In genomic region chr3:45785626-45786150, GRCh38 we compare ENCODE assay signal across 19 cellular contexts. TPM values are rescaled to one million over a fixed set of nuclear protein-coding genes. Genes with fewer than 3 reads are reported as not detected.
A peak's percentile ranks its signal among the peaks of the same experiment; 100 is the strongest.
DNase-seq lines count a peak whose midpoint lies in the region; ATAC-seq and TF ChIP-seq lines count a peak whose summit lies in the region.
"Had no signal": no experiment of that assay in that cellular context is flagged by ENCODE, and none has a peak within 500 bp of the region (broad histone marks: within the 10 kb centered on the region; RNA-seq: fewer than 3 reads in every experiment).

No MANE protein-coding gene starts in this region.

- H3K36me3 Mint-ChIP-seq in activated CD8-positive, alpha-beta memory T cell treated with anti-CD3 and anti-CD28 coated beads, Interleukin-2, amount 10 ng/mL, durations not matched to agents 7 days and 5 days = no peaks in the 10 kb centered on the region
- H3K36me3 Mint-ChIP-seq in endodermal cell (ENCODE audit: low read depth) = peaks cover 5% of the 10 kb centered on the region

- no peak overlapping the region for H3K4me2 ChIP-seq in DND-41 (ENCODE audit: insufficient read depth, low read length)
- H3K4me2 ChIP-seq: A549 had no signal

- H3K27ac ChIP-seq in DND-41 (ENCODE audit: low read length) (no peak overlapping the region), endodermal cell (ENCODE audit: low read depth, low read length) (no peak overlapping the region), sigmoid colon (no peak overlapping the region)
- H3K27ac ChIP-seq: A549, C4-2B had no signal

- H3K4me1 Mint-ChIP-seq in activated CD8-positive, alpha-beta memory T cell treated with anti-CD3 and anti-CD28 coated beads, Interleukin-2, amount 10 ng/mL, durations not matched to agents 7 days and 5 days = no peaks in the 10 kb centered on the region
- H3K4me1 Mint-ChIP-seq in endodermal cell = no peaks in the 10 kb centered on the region
- H3K4me1 Mint-ChIP-seq: CD4-positive, alpha-beta memory T cell had no signal

- H3K36me3 ChIP-seq in DND-41 (ENCODE audit: insufficient read depth, low read length) = no peaks in the 10 kb centered on the region
- no peaks in the 10 kb centered on the region for H3K36me3 ChIP-seq in endodermal cell (ENCODE audit: control insufficient read depth, insufficient read depth, low read length)
- no peaks in the 10 kb centered on the region for H3K36me3 ChIP-seq in sigmoid colon
- H3K36me3 ChIP-seq: BE2C had no signal

- CTCF ChIA-PET in activated CD8-positive, alpha-beta memory T cell treated with anti-CD3 and anti-CD28 coated beads, Interleukin-2, amount 10 ng/mL, durations not matched to agents 7 days and 5 days (lab: Charles Lee) = no interaction called here

- TF ChIP-seq EP300 in sigmoid colon (IDR thresholded peaks at IDR 0.05) = no peak

- ATAC-seq in DND-41 (ENCODE audit: insufficient read depth, low read depth) (peak; percentile 40; the same call in 1 of the 3 replicates), GM18909 (IDR thresholded peaks at IDR 0.05; ENCODE audit: poor library complexity, unreplicated experiment) (no peak), HG03196 (IDR thresholded peaks at IDR 0.05; ENCODE audit: unreplicated experiment) (no peak)
- ATAC-seq in activated CD8-positive, alpha-beta memory T cell treated with anti-CD3 and anti-CD28 coated beads, Interleukin-2, amount 10 ng/mL, durations not matched to agents 7 days and 5 days = no peak
- ATAC-seq: A549 had no signal

- DNase-seq in DND-41 (peak; percentile 4), endodermal cell (peak; percentile 17), sigmoid colon (peak; percentile 40), DMS114 treated with DMSO at 0.1 percent for 48 hours (lab: John Stamatoyannopoulos, UW; ENCODE audit: unreplicated experiment) (no peak), HK-2 (ENCODE audit: unreplicated experiment) (no peak)
- DNase-seq in activated CD8-positive, alpha-beta memory T cell treated with anti-CD3 and anti-CD28 coated beads, Interleukin-2, amount 10 ng/mL, durations not matched to agents 7 days and 5 days = peak; percentile 28
- DNase-seq: BE2C; CD4-positive, alpha-beta memory T cell; DMS153; GF-D8; HCEC 1CT; HFFc6 had no signal

- H3K27me3 Mint-ChIP-seq in activated CD8-positive, alpha-beta memory T cell treated with anti-CD3 and anti-CD28 coated beads, Interleukin-2, amount 10 ng/mL, durations not matched to agents 7 days and 5 days = peaks cover 29% of the 10 kb centered on the region
- peaks cover 14% of the 10 kb centered on the region for H3K27me3 Mint-ChIP-seq in endodermal cell (ENCODE audit: insufficient read depth)

- no peak overlapping the region for H3K27ac Mint-ChIP-seq in activated CD8-positive, alpha-beta memory T cell treated with anti-CD3 and anti-CD28 coated beads, Interleukin-2, amount 10 ng/mL, durations not matched to agents 7 days and 5 days
- H3K27ac Mint-ChIP-seq in endodermal cell = no peak overlapping the region
- H3K27ac Mint-ChIP-seq: HFFc6 had no signal

- TF ChIP-seq POLR2A in sigmoid colon (IDR thresholded peaks at IDR 0.05) = no peak

- H3K9me3 Mint-ChIP-seq in activated CD8-positive, alpha-beta memory T cell treated with anti-CD3 and anti-CD28 coated beads, Interleukin-2, amount 10 ng/mL, durations not matched to agents 7 days and 5 days (ENCODE audit: low read depth) = peaks cover 3% of the 10 kb centered on the region
- H3K9me3 Mint-ChIP-seq in endodermal cell = peaks cover 22% of the 10 kb centered on the region

- intact Hi-C loops in sigmoid colon (cut with DNase I) = no loop called here

- H3K4me3 ChIP-seq in DND-41 (ENCODE audit: low read depth in 1 of 2, low read length in 2 of 2) = no peak overlapping the region
- H3K4me3 ChIP-seq in endodermal cell (ENCODE audit: low read length) = no peak overlapping the region
- H3K4me3 ChIP-seq in sigmoid colon = no peak overlapping the region
- H3K4me3 ChIP-seq: A549 had no signal

- H4K20me1 ChIP-seq in DND-41 (ENCODE audit: insufficient read depth, low read length) = no peaks in the 10 kb centered on the region

- WGBS in endodermal cell (ENCODE audit: insufficient coverage in 1 of 2, insufficient read length in 1 of 2), 2 experiments = 86 to 89% methylated on average over 3 of the region's 3 CpGs
- 88 to 97% methylated on average over 3 of the region's 3 CpGs for WGBS in sigmoid colon, 2 donors

- TF ChIP-seq CTCF in DND-41 (IDR thresholded peaks at IDR 0.05; ENCODE audit: borderline replicate concordance, extremely low read depth, low read length, poor library complexity, severe bottlenecking) (no peak), endodermal cell (conservative IDR thresholded peaks at IDR 0.05) (no peak), sigmoid colon (IDR thresholded peaks at IDR 0.05) (no peak)

- no peak overlapping the region for H3K9ac ChIP-seq in DND-41 (ENCODE audit: low read depth, low read length)
- no peak overlapping the region for H3K9ac ChIP-seq in endodermal cell (ENCODE audit: extremely low read depth, low read length, poor library complexity, severe bottlenecking)

- H2AFZ ChIP-seq in DND-41 (ENCODE audit: low read depth, low read length) = no peak overlapping the region

- H3K79me2 ChIP-seq in DND-41 (ENCODE audit: insufficient read depth, low read length) = no peaks in the 10 kb centered on the region

- peaks cover 4% of the 10 kb centered on the region for H3K4me1 ChIP-seq in DND-41 (ENCODE audit: insufficient read depth, low read length)
- H3K4me1 ChIP-seq in endodermal cell (ENCODE audit: control insufficient read depth, insufficient read depth, low read length) = no peaks in the 10 kb centered on the region
- H3K4me1 ChIP-seq in sigmoid colon = no peaks in the 10 kb centered on the region
- H3K4me1 ChIP-seq: A549, BE2C had no signal

- H3K4me3 Mint-ChIP-seq in activated CD8-positive, alpha-beta memory T cell treated with anti-CD3 and anti-CD28 coated beads, Interleukin-2, amount 10 ng/mL, durations not matched to agents 7 days and 5 days = no peak overlapping the region
- no peak overlapping the region for H3K4me3 Mint-ChIP-seq in endodermal cell
- H3K4me3 Mint-ChIP-seq: CD4-positive, alpha-beta memory T cell; HFFc6 had no signal

- H3K27me3 ChIP-seq in DND-41 (ENCODE audit: insufficient read depth, low read length, poor library complexity) = no peaks in the 10 kb centered on the region
- no peaks in the 10 kb centered on the region for H3K27me3 ChIP-seq in endodermal cell (ENCODE audit: control insufficient read depth, insufficient read depth, low read length, poor library complexity, severe bottlenecking)
- no peaks in the 10 kb centered on the region for H3K27me3 ChIP-seq in sigmoid colon
- H3K27me3 ChIP-seq: BE2C had no signal

- peaks cover 8% of the 10 kb centered on the region for H3K9me3 ChIP-seq in DND-41 (ENCODE audit: insufficient read depth, low read length, severe bottlenecking)
- H3K9me3 ChIP-seq in endodermal cell (ENCODE audit: control insufficient read depth, low read length) = peaks cover 17% of the 10 kb centered on the region
- H3K9me3 ChIP-seq in sigmoid colon = peaks cover 0 to 3% (median 0%) of the 10 kb centered on the region in 4 donors
- H3K9me3 ChIP-seq: BE2C had no signal

RNA-seq across cellular contexts. Expression of gene SLC6A20, which starts 10.6 kb away (rescaled TPM):
- under 1 TPM in 1 of 2 experiments, not detected in 1; 0.05 TPM for total RNA-seq in activated CD8-positive, alpha-beta memory T cell treated with anti-CD3 and anti-CD28 coated beads, Interleukin-2, amount 10 ng/mL, durations not matched to agents 7 days and 5 days
- total RNA-seq in endodermal cell (1 to 10 TPM in 1 of 2 donors, under 1 TPM in 1; 0.29 to 1.5 TPM), sigmoid colon (under 1 TPM in 1 of 4 donors, not detected in 3; 0.16 TPM)
- polyA plus RNA-seq in endodermal cell (2013, experiment 1 of 2) = 0.18 TPM
- 0.46 TPM for polyA plus RNA-seq in endodermal cell (2013, experiment 2 of 2)
- 1 to 10 TPM in 1 of 3 donors, under 1 TPM in 1, not detected in 1; 0.60 to 1.4 TPM for polyA plus RNA-seq in sigmoid colon
- total RNA-seq: CD4-positive, alpha-beta memory T cell; H4; HFFc6; HT1080 had no signal
- polyA plus RNA-seq: A549, AG04450 had no signal

RNA-seq across cellular contexts. Expression of gene LZTFL1, which starts 56.2 kb away (rescaled TPM):
- total RNA-seq in activated CD8-positive, alpha-beta memory T cell treated with anti-CD3 and anti-CD28 coated beads, Interleukin-2, amount 10 ng/mL, durations not matched to agents 7 days and 5 days = 1 to 10 TPM; 6.1 to 9.3 TPM
- total RNA-seq in endodermal cell = 10 to 100 TPM; 12.1 to 19.8 TPM
- 29.6 TPM for polyA plus RNA-seq in endodermal cell (2013, experiment 1 of 2)
- polyA plus RNA-seq in endodermal cell (2013, experiment 2 of 2) = 29.9 TPM
- total RNA-seq in sigmoid colon = 10 to 100 TPM; 16.6 to 31.0 (median 17.8) TPM
- 10 to 100 TPM in 1 of 3 donors, 1 to 10 TPM in 2; 7.9 to 12.0 (median 8.1) TPM for polyA plus RNA-seq in sigmoid colon

Comparison
In these comparisons a context has a peak if more than half of its experiments do, and no peak if none do; other contexts are left out.
1. DNase-seq: peak in DND-41 (single experiment), activated CD8-positive, alpha-beta memory T cell treated with anti-CD3 and anti-CD28 coated beads, Interleukin-2, amount 10 ng/mL, durations not matched to agents 7 days and 5 days (single experiment), endodermal cell (single experiment) and sigmoid colon (single experiment); none in DMS114 treated with DMSO at 0.1 percent for 48 hours (single experiment) and HK-2 (single experiment).